8 cellular contexts compared by ENCODE assay signal in genomic region chr1:167936068-167936929, GRCh38. TPM values are rescaled to one million over a fixed set of nuclear protein-coding genes. Genes with fewer than 3 reads are reported as not detected.
DNase-seq lines count a peak whose midpoint lies in the region; ATAC-seq and TF ChIP-seq lines count a peak whose summit lies in the region.

A gene with protein sequence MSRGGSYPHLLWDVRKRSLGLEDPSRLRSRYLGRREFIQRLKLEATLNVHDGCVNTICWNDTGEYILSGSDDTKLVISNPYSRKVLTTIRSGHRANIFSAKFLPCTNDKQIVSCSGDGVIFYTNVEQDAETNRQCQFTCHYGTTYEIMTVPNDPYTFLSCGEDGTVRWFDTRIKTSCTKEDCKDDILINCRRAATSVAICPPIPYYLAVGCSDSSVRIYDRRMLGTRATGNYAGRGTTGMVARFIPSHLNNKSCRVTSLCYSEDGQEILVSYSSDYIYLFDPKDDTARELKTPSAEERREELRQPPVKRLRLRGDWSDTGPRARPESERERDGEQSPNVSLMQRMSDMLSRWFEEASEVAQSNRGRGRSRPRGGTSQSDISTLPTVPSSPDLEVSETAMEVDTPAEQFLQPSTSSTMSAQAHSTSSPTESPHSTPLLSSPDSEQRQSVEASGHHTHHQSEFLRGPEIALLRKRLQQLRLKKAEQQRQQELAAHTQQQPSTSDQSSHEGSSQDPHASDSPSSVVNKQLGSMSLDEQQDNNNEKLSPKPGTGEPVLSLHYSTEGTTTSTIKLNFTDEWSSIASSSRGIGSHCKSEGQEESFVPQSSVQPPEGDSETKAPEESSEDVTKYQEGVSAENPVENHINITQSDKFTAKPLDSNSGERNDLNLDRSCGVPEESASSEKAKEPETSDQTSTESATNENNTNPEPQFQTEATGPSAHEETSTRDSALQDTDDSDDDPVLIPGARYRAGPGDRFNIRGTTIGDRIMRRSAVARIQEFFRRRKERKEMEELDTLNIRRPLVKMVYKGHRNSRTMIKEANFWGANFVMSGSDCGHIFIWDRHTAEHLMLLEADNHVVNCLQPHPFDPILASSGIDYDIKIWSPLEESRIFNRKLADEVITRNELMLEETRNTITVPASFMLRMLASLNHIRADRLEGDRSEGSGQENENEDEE (plus strand): TSS chr1:167936683. CDS start chr1:167936912, 229 bp downstream.

- peak within 1 kb of the TSS; percentile 97 to 99 (median 99) for H3K9ac ChIP-seq in skeletal muscle tissue (ENCODE audit: low read depth in 1 of 3, low read length in 3 of 3)

- H3K36me3 ChIP-seq in ACC112 (ENCODE audit: insufficient read depth, low read length) = no peaks in the 10 kb centered on the region
- H3K36me3 ChIP-seq in breast epithelium = no peaks in the 10 kb centered on the region
- H3K36me3 ChIP-seq in skeletal muscle tissue (ENCODE audit: control insufficient read depth in 3 of 3, insufficient read depth in 3 of 3, low read length in 3 of 3) = no peaks in the 10 kb centered on the region

- H3K27ac ChIP-seq in ACC112 (ENCODE audit: low read depth, low read length) (peak within 1 kb of the TSS; percentile 89), VCaP (peak within 1 kb of the TSS; percentile 99), breast epithelium (peak within 1 kb of the TSS; percentile 98), skeletal muscle tissue (ENCODE audit: low read depth, low read length) (peak within 1 kb of the TSS; percentile 91)

- TF ChIP-seq CTCF in VCaP (conservative IDR thresholded peaks at IDR 0.05) = no peak
- no peak for TF ChIP-seq CTCF in breast epithelium (IDR thresholded peaks at IDR 0.05)

- ATAC-seq in GM18870 (IDR thresholded peaks at IDR 0.05; ENCODE audit: unreplicated experiment) (peak; percentile 80), HG03135 (IDR thresholded peaks at IDR 0.05; ENCODE audit: unreplicated experiment) (peak; percentile 77)

- H2AFZ ChIP-seq in ACC112 (ENCODE audit: low read length, unreplicated experiment) = peak within 1 kb of the TSS; percentile 74

- peak; percentile 88 for TF ChIP-seq POLR2A in breast epithelium (IDR thresholded peaks at IDR 0.05)

- H3K4me1 ChIP-seq in ACC112 (ENCODE audit: control insufficient read depth, insufficient read depth, low read length, unreplicated experiment) (peaks cover 14% of the 10 kb centered on the region), breast epithelium (peaks cover 0 to 15% of the 10 kb centered on the region in 2 donors), skeletal muscle tissue (ENCODE audit: control insufficient read depth in 3 of 3, insufficient read depth in 3 of 3, low read length in 3 of 3) (peaks cover 3 to 17% (median 9%) of the 10 kb centered on the region in 3 donors)

- H3K27me3 ChIP-seq in ACC112 (ENCODE audit: insufficient read depth, low read length) (no peaks in the 10 kb centered on the region), breast epithelium (no peaks in the 10 kb centered on the region), skeletal muscle tissue (ENCODE audit: control insufficient read depth in 3 of 3, insufficient read depth in 3 of 3, low read length in 3 of 3) (no peaks in the 10 kb centered on the region)

- H3K79me2 ChIP-seq in ACC112 (ENCODE audit: control insufficient read depth, insufficient read depth, low read length, unreplicated experiment) = peaks cover 67% of the 10 kb centered on the region

- H3K9me3 ChIP-seq in breast epithelium = no peaks in the 10 kb centered on the region
- H3K9me3 ChIP-seq in iPS-18c (ENCODE audit: control insufficient read depth, insufficient read depth, low read length) = no peaks in the 10 kb centered on the region
- H3K9me3 ChIP-seq in skeletal muscle tissue (ENCODE audit: control insufficient read depth in 3 of 3, low read length in 3 of 3) = no peaks in the 10 kb centered on the region

- intact Hi-C loops in breast epithelium (cut with DNase I; ENCODE audit: low total_unique reads) = no loop called here

- peak within 1 kb of the TSS; percentile 85 for H3K4me3 ChIP-seq in ACC112 (ENCODE audit: low read depth, low read length)
- peak within 1 kb of the TSS; percentile 87 to 97 (median 94) for H3K4me3 ChIP-seq in breast epithelium
- H3K4me3 ChIP-seq in iPS-18c (ENCODE audit: insufficient read depth, low read depth, low read length) = peak within 1 kb of the TSS; percentile 91
- peak within 1 kb of the TSS; percentile 94 to 99 (median 96) for H3K4me3 ChIP-seq in skeletal muscle tissue (ENCODE audit: low read length in 3 of 3)

- peak; percentile 96 for DNase-seq in NCI-H2196 treated with DMSO at 0.1 percent for 48 hours (lab: John Stamatoyannopoulos, UW; ENCODE audit: unreplicated experiment)
- DNase-seq in breast epithelium (ENCODE audit: low spot score in 2 of 2) = peak; percentile 95 to 97

RNA-seq across cellular contexts. Expression of the gene that starts here (rescaled TPM):
- 10 to 100 TPM; 76.7 to 95.7 (median 84.7) TPM for total RNA-seq in breast epithelium
- total RNA-seq in skeletal muscle tissue = 93.9 TPM

Comparison
In these comparisons a context has a peak if more than half of its experiments do, and no peak if none do; other contexts are left out.
1. Peak in every context shown above with its lines: DNase-seq, ATAC-seq, H3K4me3 ChIP-seq and H3K27ac ChIP-seq.